ENCODE assay signal across 28 cellular contexts in genomic region chr11:73293356-73293936, GRCh38. TPM values are rescaled to one million over a fixed set of nuclear protein-coding genes. Genes with fewer than 3 reads are reported as not detected.
A peak's percentile ranks its signal among the peaks of the same experiment; 100 is the strongest.
DNase-seq lines count a peak whose midpoint lies in the region; ATAC-seq and TF ChIP-seq lines count a peak whose summit lies in the region.
"Had no signal": no experiment of that assay in that cellular context is flagged by ENCODE, and none has a peak within 500 bp of the region (broad histone marks: within the 10 kb centered on the region; RNA-seq: fewer than 3 reads in every experiment).

No MANE protein-coding gene starts in this region.

- peak overlapping the region; percentile 64 for H2BK12ac ChIP-seq in neuronal stem cell (ENCODE audit: low read length)

- no peak overlapping the region for H4K91ac ChIP-seq in neuronal stem cell (ENCODE audit: low read depth, low read length, poor library complexity)

- no peaks in the 10 kb centered on the region for H3K9me3 Mint-ChIP-seq in chondrocyte (ENCODE audit: low read depth)
- H3K9me3 Mint-ChIP-seq: CD8-positive, alpha-beta T cell; GM23338; H9 had no signal

- no CpG with 5 or more reads among the region's 4 CpGs for WGBS in neuronal stem cell (ENCODE audit: extremely low coverage in 2 of 2, insufficient read length in 2 of 2, insufficient replicate concordance in 1 of 2), 2 donors

- no peaks in the 10 kb centered on the region for H3K27me3 Mint-ChIP-seq in chondrocyte (ENCODE audit: low read depth)

- no peak overlapping the region for H3K27ac ChIP-seq in neuronal stem cell (replicated peaks; ENCODE audit: low read length)
- H3K27ac ChIP-seq: PC-9, SJCRH30 had no signal

- no peak overlapping the region for H3K9ac ChIP-seq in neuronal stem cell (ENCODE audit: low read depth, low read length, poor library complexity)

- H3K4me3 Mint-ChIP-seq in chondrocyte (ENCODE audit: unreplicated experiment): no peak overlapping the region
- H3K4me3 Mint-ChIP-seq: CD8-positive, alpha-beta T cell; GM23338 had no signal

- H2BK15ac ChIP-seq in neuronal stem cell (ENCODE audit: low read length): peak overlapping the region; percentile 50

- no peak overlapping the region for H3K14ac ChIP-seq in neuronal stem cell (ENCODE audit: low read length)

- H2AK5ac ChIP-seq in neuronal stem cell (ENCODE audit: low read depth, low read length): peak overlapping the region; percentile 40

- H3K23ac ChIP-seq in neuronal stem cell (ENCODE audit: low read depth, low read length, poor library complexity): no peak overlapping the region

- H3K79me1 ChIP-seq in neuronal stem cell (ENCODE audit: low read depth, low read length): no peaks in the 10 kb centered on the region

- H3K4me3 ChIP-seq in neuronal stem cell (ENCODE audit: low read length in 2 of 2): no peak overlapping the region
- H3K4me3 ChIP-seq: GM12878, GM23338, PC-9, SJCRH30 had no signal

- no peaks in the 10 kb centered on the region for H3K27me3 ChIP-seq in neuronal stem cell (ENCODE audit: control insufficient read depth in 3 of 3, insufficient read depth in 3 of 3, low read depth in 1 of 3, low read length in 3 of 3)

- H2BK5ac ChIP-seq in neuronal stem cell (ENCODE audit: low read length): no peak overlapping the region

- H3K27ac Mint-ChIP-seq in chondrocyte (ENCODE audit: unreplicated experiment): no peak overlapping the region
- H3K27ac Mint-ChIP-seq: CD8-positive, alpha-beta T cell; GM23338 had no signal

- H4K8ac ChIP-seq in neuronal stem cell (ENCODE audit: low read depth, low read length): no peak overlapping the region

- ATAC-seq in left cardiac atrium (no peak), left ventricle myocardium superior (no peak), GM21526 (IDR thresholded peaks at IDR 0.05; ENCODE audit: low FRiP score, unreplicated experiment) (no peak), HG02571 (IDR thresholded peaks at IDR 0.05; ENCODE audit: unreplicated experiment) (no peak)
- ATAC-seq: CD8-positive, alpha-beta T cell; GM12878; GM23338; Right ventricle myocardium inferior had no signal

- no peaks in the 10 kb centered on the region for H3K36me3 Mint-ChIP-seq in chondrocyte (ENCODE audit: low read depth)
- H3K36me3 Mint-ChIP-seq: CD8-positive, alpha-beta T cell had no signal

- TF ChIP-seq CTCF in chondrocyte (IDR thresholded peaks at IDR 0.05): no peak

- no peak overlapping the region for H2AFZ ChIP-seq in neuronal stem cell (ENCODE audit: low read length)
- H2AFZ ChIP-seq: GM23338, PC-9 had no signal

- no peak overlapping the region for H3K4ac ChIP-seq in neuronal stem cell (ENCODE audit: low read length)

- peaks cover 19% of the 10 kb centered on the region for H3K4me1 Mint-ChIP-seq in chondrocyte (ENCODE audit: low read depth)

- H3K18ac ChIP-seq in neuronal stem cell (ENCODE audit: low read length): peak overlapping the region; percentile 25

- intact Hi-C loops in left cardiac atrium (cut with DNase I) (loop anchor here in 1 of 2 donors (5.0 kb wide), 1 partner anchor 101 kb away; no protein-coding TSS in a partner anchor), left ventricle myocardium superior (cut with micrococcal nuclease) (no loop called here)

- H3K4me2 ChIP-seq in neuronal stem cell (ENCODE audit: insufficient read depth, low read length, poor library complexity, severe bottlenecking): no peak overlapping the region
- H3K4me2 ChIP-seq: GM23338, PC-9 had no signal

- H3K4me1 ChIP-seq in neuronal stem cell (ENCODE audit: control insufficient read depth in 2 of 2, insufficient read depth in 1 of 2, low read depth in 1 of 2, low read length in 2 of 2): peaks cover 10 to 18% of the 10 kb centered on the region in 2 donors

- no peak overlapping the region for H2BK120ac ChIP-seq in neuronal stem cell (ENCODE audit: low read depth, low read length)

- no peaks in the 10 kb centered on the region for H3K36me3 ChIP-seq in neuronal stem cell (replicated peaks in 1 of 2; ENCODE audit: control insufficient read depth in 2 of 2, insufficient read depth in 2 of 2, low read length in 2 of 2)
- H3K36me3 ChIP-seq: SJCRH30 had no signal

- peak; percentile 19 for DNase-seq in left cardiac atrium
- DNase-seq in left ventricle myocardium superior: no peak
- peak; percentile 57 for DNase-seq in chondrocyte (ENCODE audit: low spot score)
- no peak for DNase-seq in neuronal stem cell (ENCODE audit: low spot score)
- no peak for DNase-seq in retina
- DNase-seq: C1 segment of cervical spinal cord; Caco-2; CD8-positive, alpha-beta T cell; DMS 273 treated with DMSO at 0.1 percent for 48 hours; DMS79; EL; GDM1; H9; KG1; MM.1S; NCI-H2029; NCI-H446; NCI-H524 treated with DMSO at 0.1 percent for 48 hours; NCI-H82; NK-92 treated with Interleukin-12 subunit alpha and Interleukin-12 subunit beta, amount 100 ng/mL, for 24 hours; PC-9; SJCRH30 had no signal

- H3K9me3 ChIP-seq in neuronal stem cell (replicated peaks in 1 of 2; ENCODE audit: control insufficient read depth in 2 of 2, insufficient read depth in 1 of 2, low read depth in 1 of 2, low read length in 2 of 2): no peaks in the 10 kb centered on the region
- H3K9me3 ChIP-seq: Caco-2, SJCRH30 had no signal

RNA-seq across cellular contexts. Expression of gene ARHGEF17, which starts 14.6 kb away (rescaled TPM):
- total RNA-seq in left cardiac atrium (10 to 100 TPM; 42.2 to 53.2 TPM), left ventricle myocardium superior (52.0 TPM), chondrocyte (82.4 to 114 TPM (median 113 TPM) in 3 replicates)
- 40.1 TPM for polyA plus RNA-seq in neuronal stem cell (2013, experiment 1 of 2)
- polyA plus RNA-seq in neuronal stem cell (2013, experiment 2 of 2): 38.9 TPM

RNA-seq across cellular contexts. Expression of gene P2RY6, which starts 21.3 kb away (rescaled TPM):
- total RNA-seq in left cardiac atrium (1 to 10 TPM; 2.0 to 4.4 TPM), left ventricle myocardium superior (1.5 TPM), chondrocyte (0.20 TPM in 1 of 3 replicates, not detected in the others)
- 0.14 TPM for polyA plus RNA-seq in neuronal stem cell (2013, experiment 1 of 2)
- 0.17 TPM for polyA plus RNA-seq in neuronal stem cell (2013, experiment 2 of 2)
- total RNA-seq: A172; CD8-positive, alpha-beta T cell; GM23338; H9; SJCRH30 had no signal
- polyA plus RNA-seq: GM23338 had no signal

Comparison
In these comparisons a context has a peak if more than half of its experiments do, and no peak if none do; other contexts are left out.
1. DNase-seq: peak in left cardiac atrium (single experiment) and chondrocyte (single experiment); none in left ventricle myocardium superior (single experiment), neuronal stem cell (single experiment) and retina (single experiment).